Comparison of ENCODE assay signal across 21 cellular contexts in genomic region chr17:75725504-75725903, GRCh38. TPM values are rescaled to one million over a fixed set of nuclear protein-coding genes. Genes with fewer than 3 reads are reported as not detected.
"Had no signal": no experiment of that assay in that cellular context is flagged by ENCODE, and none has a peak within 500 bp of the region (broad histone marks: within the 10 kb centered on the region; RNA-seq: fewer than 3 reads in every experiment).

No MANE protein-coding gene starts in this region.

- ATAC-seq: left lobe of liver; mucosa of descending colon; naive thymus-derived CD8-positive, alpha-beta T cell had no signal

- H3K4me2 ChIP-seq: hepatocyte had no signal

- FAIRE-seq: endothelial cell of umbilical vein had no signal

- H3K4me3 Mint-ChIP-seq: endodermal cell; naive thymus-derived CD8-positive, alpha-beta T cell had no signal

- H3K4me3 ChIP-seq: colonic mucosa, hepatocyte, mucosa of descending colon, sigmoid colon, skin epidermis had no signal

- DNase-seq: cerebellar nuclear complex; colonic mucosa; effector CD4-positive, alpha-beta T cell; endodermal cell; foreskin melanocyte; head of caudate nucleus; kidney glomerular epithelial cell; mammary epithelial cell; mucosa of descending colon; naive thymus-derived CD8-positive, alpha-beta T cell; posterior cingulate gyrus; sigmoid colon; stimulated activated CD4-positive, alpha-beta T cell treated with anti-CD3 and anti-CD28 coated beads, Interleukin-12 subunit alpha, Interleukin-12 subunit beta, amount 100 ng/mL, for 4 hours; stimulated activated naive CD4-positive, alpha-beta T cell; trophoblast cell had no signal

- H3K27ac Mint-ChIP-seq: endodermal cell had no signal

- H2AFZ ChIP-seq: hepatocyte had no signal

- H3K27ac ChIP-seq: colonic mucosa, hepatocyte, neutrophil, sigmoid colon had no signal

- H3K9me3 ChIP-seq: colonic mucosa, mucosa of descending colon, neutrophil, sigmoid colon had no signal

- H3K36me3 ChIP-seq: colonic mucosa, neutrophil, sigmoid colon had no signal

- H3K9me3 Mint-ChIP-seq: endodermal cell; naive thymus-derived CD8-positive, alpha-beta T cell had no signal

- H3K36me3 Mint-ChIP-seq: naive thymus-derived CD8-positive, alpha-beta T cell had no signal

- H3K27me3 ChIP-seq: colonic mucosa, hepatocyte had no signal

RNA-seq across cellular contexts. Expression of gene ITGB4, which starts 4.2 kb away (rescaled TPM):
- polyA plus RNA-seq: neural cell had no signal
